ENCODE assay signal across 9 cellular contexts in the genomic region with DNA sequence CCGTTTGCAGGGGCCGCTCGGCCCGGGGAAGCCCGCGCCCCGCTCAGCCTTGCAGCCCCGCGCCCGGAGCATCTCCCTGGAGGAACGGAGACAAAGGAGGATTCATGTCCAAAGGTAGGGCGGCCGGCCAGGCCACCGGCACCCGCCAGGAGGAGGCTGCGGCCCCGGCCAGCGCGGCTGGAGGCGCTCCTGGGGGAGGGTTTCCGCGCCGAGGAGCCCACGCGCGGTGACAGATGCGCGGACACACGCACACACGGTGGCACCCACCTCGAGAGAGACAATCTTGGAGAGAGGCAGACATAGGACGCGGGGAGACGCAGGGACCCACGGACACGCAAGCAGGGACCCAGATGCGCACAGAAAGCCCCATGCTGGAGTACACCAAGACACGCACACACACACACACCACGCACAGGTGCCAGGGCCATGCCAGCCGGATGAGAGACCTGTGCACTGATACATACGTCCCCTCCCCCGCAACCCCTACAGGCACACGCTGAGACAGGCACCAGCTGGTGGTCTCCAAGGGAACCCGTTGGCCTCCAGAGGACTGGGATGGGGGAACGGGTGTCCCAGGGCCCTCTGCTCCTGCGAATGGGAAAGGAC.
DNase-seq lines count a peak whose midpoint lies in the region; ATAC-seq, FAIRE-seq and TF ChIP-seq lines count a peak whose summit lies in the region.
"Had no signal": no experiment of that assay in that cellular context is flagged by ENCODE, and none has a peak within 500 bp of the region (broad histone marks: within the 10 kb centered on the region; RNA-seq: fewer than 3 reads in every experiment).

No MANE protein-coding gene starts in this region.

- TF ChIP-seq CTCF in GM06990 (IDR thresholded peaks at IDR 0.05; ENCODE audit: insufficient read depth, low read length, poor library complexity, severe bottlenecking) (no peak), coronary artery (IDR thresholded peaks at IDR 0.05) (no peak)

- H3K4me3 ChIP-seq in GM06990 (replicated peaks; ENCODE audit: low read depth, low read length) (peak overlapping the region; percentile 51), coronary artery (peak overlapping the region; percentile 73)

- DNase-seq in GM06990 (ENCODE audit: extremely low read depth, insufficient read length) = no peak
- peak; percentile 2 for DNase-seq in NCI-H146 treated with DMSO at 0.1 percent for 48 hours (lab: John Stamatoyannopoulos, UW; ENCODE audit: unreplicated experiment)
- DNase-seq in coronary artery (ENCODE audit: low spot score) = no peak
- DNase-seq in posterior cingulate gyrus = peak in 6 of 10 donors; percentile 24 to 91 (median 66)
- no peak for DNase-seq in SKM-1 (lab: John Stamatoyannopoulos, UW; ENCODE audit: unreplicated experiment)
- no peak for DNase-seq in H54 (ENCODE audit: insufficient read length, low spot score)

- no peak for TF ChIP-seq POLR2A in H54 (IDR thresholded peaks at IDR 0.05; ENCODE audit: low read depth, low read length)

- ATAC-seq in GM18517 (IDR thresholded peaks at IDR 0.05; ENCODE audit: unreplicated experiment) (no peak), GM21515 (IDR thresholded peaks at IDR 0.05; ENCODE audit: unreplicated experiment) (no peak)

- FAIRE-seq in H54 (lab: Jason Lieb, UNC) = no peak

- no peak overlapping the region for H3K27ac ChIP-seq in coronary artery
- H3K27ac ChIP-seq: neutrophil had no signal

- no peaks in the 10 kb centered on the region; the same call in 1 of the 2 replicates for H3K36me3 ChIP-seq in GM06990 (ENCODE audit: control insufficient read depth, insufficient read depth, low read length)
- H3K36me3 ChIP-seq: neutrophil had no signal

- intact Hi-C loops in posterior cingulate gyrus (cut with DNase I) = loop anchor here (2.0 kb wide), 1 partner anchor 114 kb away; the partner anchor contains the start of gene NDUFA6

- peaks cover 1% of the 10 kb centered on the region; the same call in 1 of the 2 replicates for H3K27me3 ChIP-seq in GM06990 (replicated peaks; ENCODE audit: control insufficient read depth, insufficient read depth, low read length)

Comparison
In these comparisons a context has a peak if more than half of its experiments do, and no peak if none do; other contexts are left out.
1. DNase-seq: peak in NCI-H146 treated with DMSO at 0.1 percent for 48 hours (single experiment) and posterior cingulate gyrus (6 of 10); none in GM06990 (single experiment), coronary artery (single experiment), SKM-1 (single experiment) and H54 (single experiment).